23 cellular contexts compared by ENCODE assay signal in genomic region chr5:33468811-33469435, GRCh38.
"Had no signal": no experiment of that assay in that cellular context is flagged by ENCODE, and none has a peak within 500 bp of the region (broad histone marks: within the 10 kb centered on the region; RNA-seq: fewer than 3 reads in every experiment).

No MANE protein-coding gene starts in this region.

- H3K27me3 Mint-ChIP-seq: activated CD4-positive, alpha-beta memory T cell treated with anti-CD3 and anti-CD28 coated beads for 36 hours; activated CD8-positive, alpha-beta memory T cell treated with anti-CD3 and anti-CD28 coated beads, Interleukin-2, amount 10 ng/mL, durations not matched to agents 7 days and 5 days; activated naive CD4-positive, alpha-beta T cell treated with anti-CD3 and anti-CD28 coated beads, Interleukin-2, amount 50 U/mL, for 24 hours had no signal

- ATAC-seq: activated CD8-positive, alpha-beta memory T cell treated with anti-CD3 and anti-CD28 coated beads, Interleukin-2, amount 10 ng/mL, durations not matched to agents 7 days and 5 days; activated T-cell treated with anti-CD3 and anti-CD28 coated beads, Interleukin-2, amount 50 U/mL, for 4 hours; right cardiac atrium had no signal

- H3K4me3 Mint-ChIP-seq: activated CD4-positive, alpha-beta memory T cell treated with anti-CD3 and anti-CD28 coated beads for 36 hours; activated CD8-positive, alpha-beta memory T cell treated with anti-CD3 and anti-CD28 coated beads, Interleukin-2, amount 10 ng/mL, durations not matched to agents 7 days and 5 days; activated naive CD4-positive, alpha-beta T cell treated with anti-CD3 and anti-CD28 coated beads, Interleukin-2, amount 50 U/mL, for 24 hours; activated T-cell treated with anti-CD3 and anti-CD28 coated beads, Interleukin-2, amount 50 U/mL, for 4 hours; endodermal cell; nephron had no signal

- H3K36me3 ChIP-seq: prostate gland had no signal

- H3K9me3 ChIP-seq: adrenal gland, left ventricle myocardium inferior, prostate gland, tibial nerve, vagina had no signal

- H3K27ac Mint-ChIP-seq: activated CD4-positive, alpha-beta memory T cell treated with anti-CD3 and anti-CD28 coated beads for 36 hours; activated CD8-positive, alpha-beta memory T cell treated with anti-CD3 and anti-CD28 coated beads, Interleukin-2, amount 10 ng/mL, durations not matched to agents 7 days and 5 days; activated naive CD4-positive, alpha-beta T cell treated with anti-CD3 and anti-CD28 coated beads, Interleukin-2, amount 50 U/mL, for 24 hours; nephron had no signal

- H3K4me1 ChIP-seq: adrenal gland, left ventricle myocardium inferior, prostate gland, tibial nerve, vagina had no signal

- H3K9me3 Mint-ChIP-seq: activated T-cell treated with anti-CD3 and anti-CD28 coated beads, Interleukin-2, amount 50 U/mL, for 4 hours; nephron had no signal

- H3K27ac ChIP-seq: adrenal gland, dorsolateral prefrontal cortex, left ventricle myocardium inferior, prostate gland, skin epidermis, tibial nerve, vagina, VCaP had no signal

- H3K4me1 Mint-ChIP-seq: activated CD8-positive, alpha-beta memory T cell treated with anti-CD3 and anti-CD28 coated beads, Interleukin-2, amount 10 ng/mL, durations not matched to agents 7 days and 5 days; activated naive CD4-positive, alpha-beta T cell treated with anti-CD3 and anti-CD28 coated beads, Interleukin-2, amount 50 U/mL, for 24 hours; nephron had no signal

- H3K27me3 ChIP-seq: adrenal gland, dorsolateral prefrontal cortex, tibial nerve, vagina had no signal

- H3K4me3 ChIP-seq: adrenal gland, dorsolateral prefrontal cortex, left ventricle myocardium inferior, prostate gland, skin epidermis, tibial nerve, vagina had no signal

- DNase-seq: activated CD4-positive, alpha-beta memory T cell treated with anti-CD3 and anti-CD28 coated beads for 36 hours; activated CD8-positive, alpha-beta memory T cell treated with anti-CD3 and anti-CD28 coated beads, Interleukin-2, amount 10 ng/mL, durations not matched to agents 7 days and 5 days; activated effector memory CD4-positive, alpha-beta T cell treated with Interleukin-2 at 50 U/mL for 16 hours; activated T-cell treated with anti-CD3 and anti-CD28 coated beads, Interleukin-2, amount 50 U/mL, for 4 hours; adrenal gland; dorsolateral prefrontal cortex; endodermal cell; erythroblast; hippocampal formation; left ventricle myocardium inferior; right cardiac atrium; stimulated activated CD4-positive, alpha-beta T cell treated with anti-CD3 and anti-CD28 coated beads, Interleukin-4, amount 100 ng/mL, for 24 hours; stimulated activated CD8-positive, alpha-beta memory T cell treated with anti-CD3 and anti-CD28 coated beads, Interleukin-4, amount 100 ng/mL, for 48 hours; stimulated activated naive CD4-positive, alpha-beta T cell treated with Interleukin-2 at 50 U/mL for 16 hours; substantia nigra had no signal

- FAIRE-seq: keratinocyte had no signal
